21 cellular contexts compared by ENCODE assay signal in the genomic region with DNA sequence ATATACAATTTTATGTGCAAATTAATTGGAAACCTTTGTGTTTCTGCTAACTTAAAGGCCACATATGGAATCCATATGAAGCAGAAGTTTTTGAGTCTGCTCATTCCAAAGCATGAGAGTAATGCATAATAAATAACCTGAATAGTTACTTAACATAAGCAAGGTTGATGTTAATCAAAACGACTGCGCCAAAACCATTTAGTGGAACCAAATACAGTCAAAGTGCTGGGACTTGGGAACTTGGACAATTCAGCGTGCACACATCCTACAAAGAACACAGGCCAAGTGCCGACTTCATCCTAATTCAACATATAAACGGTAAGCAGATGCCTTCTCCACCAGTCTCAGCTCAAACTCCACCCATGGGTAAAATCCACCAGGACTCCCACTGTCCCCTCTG.
"Had no signal": no experiment of that assay in that cellular context is flagged by ENCODE, and none has a peak within 500 bp of the region (broad histone marks: within the 10 kb centered on the region; RNA-seq: fewer than 3 reads in every experiment).

No MANE protein-coding gene starts in this region.

- H3K36me3 Mint-ChIP-seq: activated naive CD8-positive, alpha-beta T cell; stimulated activated effector memory CD8-positive, alpha-beta T cell treated with anti-CD3 and anti-CD28 coated beads, Interleukin-12 subunit alpha, Interleukin-12 subunit beta, amount 100 ng/mL, for 72 hours had no signal

- H3K9me3 Mint-ChIP-seq: activated T-cell treated with anti-CD3 and anti-CD28 coated beads, Interleukin-2, amount 50 U/mL, for 24 hours; dendritic cell treated with granulocyte-macrophage colony-stimulating factor and Interleukin-4, amounts not matched to agents 40 ng/mL and 50 ng/mL, for 4 days; endodermal cell; naive B cell; stimulated activated effector memory CD8-positive, alpha-beta T cell treated with anti-CD3 and anti-CD28 coated beads, Interleukin-12 subunit alpha, Interleukin-12 subunit beta, amount 100 ng/mL, for 72 hours had no signal

- H3K27ac ChIP-seq: brain microvascular endothelial cell, lower lobe of right lung, tibial artery had no signal

- H3K4me3 ChIP-seq: lower lobe of right lung, tibial artery had no signal

- H3K4me3 Mint-ChIP-seq: activated CD8-positive, alpha-beta memory T cell treated with anti-CD3 and anti-CD28 coated beads, Interleukin-2, amount 10 ng/mL, durations not matched to agents 7 days and 5 days; activated naive CD8-positive, alpha-beta T cell; activated T-cell treated with anti-CD3 and anti-CD28 coated beads, Interleukin-2, amount 50 U/mL, for 24 hours; dendritic cell treated with granulocyte-macrophage colony-stimulating factor and Interleukin-4, amounts not matched to agents 40 ng/mL and 50 ng/mL, for 4 days; endodermal cell; naive B cell; stimulated activated effector memory CD8-positive, alpha-beta T cell treated with anti-CD3 and anti-CD28 coated beads, Interleukin-12 subunit alpha, Interleukin-12 subunit beta, amount 100 ng/mL, for 72 hours had no signal

- ATAC-seq: activated CD8-positive, alpha-beta memory T cell treated with anti-CD3 and anti-CD28 coated beads, Interleukin-2, amount 10 ng/mL, durations not matched to agents 7 days and 5 days; lower lobe of right lung; right cardiac atrium; stimulated activated effector memory CD8-positive, alpha-beta T cell treated with anti-CD3 and anti-CD28 coated beads, Interleukin-12 subunit alpha, Interleukin-12 subunit beta, amount 100 ng/mL, for 72 hours had no signal

- H3K4me1 ChIP-seq: lower lobe of right lung, tibial artery had no signal

- H3K36me3 ChIP-seq: brain microvascular endothelial cell, lower lobe of right lung, tibial artery had no signal

- H3K27ac Mint-ChIP-seq: activated naive CD8-positive, alpha-beta T cell; activated T-cell treated with anti-CD3 and anti-CD28 coated beads, Interleukin-2, amount 50 U/mL, for 24 hours; dendritic cell treated with granulocyte-macrophage colony-stimulating factor and Interleukin-4, amounts not matched to agents 40 ng/mL and 50 ng/mL, for 4 days; endodermal cell; naive B cell; progenitor cell of endocrine pancreas; stimulated activated effector memory CD8-positive, alpha-beta T cell treated with anti-CD3 and anti-CD28 coated beads, Interleukin-12 subunit alpha, Interleukin-12 subunit beta, amount 100 ng/mL, for 72 hours had no signal

- H3K27me3 ChIP-seq: brain microvascular endothelial cell, tibial artery had no signal

- H3K27me3 Mint-ChIP-seq: activated CD8-positive, alpha-beta memory T cell treated with anti-CD3 and anti-CD28 coated beads, Interleukin-2, amount 10 ng/mL, durations not matched to agents 7 days and 5 days; activated naive CD8-positive, alpha-beta T cell; activated T-cell treated with anti-CD3 and anti-CD28 coated beads, Interleukin-2, amount 50 U/mL, for 24 hours; dendritic cell treated with granulocyte-macrophage colony-stimulating factor and Interleukin-4, amounts not matched to agents 40 ng/mL and 50 ng/mL, for 4 days; naive B cell; progenitor cell of endocrine pancreas had no signal

- DNase-seq: activated CD4-positive, alpha-beta T cell treated with anti-CD3 and anti-CD28 coated beads for 1 hour; activated CD4-positive, alpha-beta T cell treated with anti-CD3 and anti-CD28 coated beads, Interleukin-2, amount 50 U/mL, for 48 hours; activated CD8-positive, alpha-beta memory T cell treated with anti-CD3 and anti-CD28 coated beads, Interleukin-2, amount 10 ng/mL, durations not matched to agents 7 days and 5 days; activated effector memory CD4-positive, alpha-beta T cell treated with Interleukin-2 at 50 U/mL for 16 hours; activated T-cell treated with anti-CD3 and anti-CD28 coated beads, Interleukin-2, amount 50 U/mL, for 24 hours; amygdala; brain microvascular endothelial cell; endodermal cell; erythroblast; hippocampal formation; lower lobe of right lung; naive B cell; nucleus accumbens; right cardiac atrium; small intestine; T1000; tibial artery had no signal

- H3K9me3 ChIP-seq: lower lobe of right lung, tibial artery had no signal
